10 cellular contexts compared by ENCODE assay signal in genomic region chr17:6507535-6507934, GRCh38. TPM values are rescaled to one million over a fixed set of nuclear protein-coding genes. Genes with fewer than 3 reads are reported as not detected.
A peak's percentile ranks its signal among the peaks of the same experiment; 100 is the strongest.
DNase-seq lines count a peak whose midpoint lies in the region; TF ChIP-seq lines count a peak whose summit lies in the region.
"Had no signal": no experiment of that assay in that cellular context is flagged by ENCODE, and none has a peak within 500 bp of the region (broad histone marks: within the 10 kb centered on the region; RNA-seq: fewer than 3 reads in every experiment).

No MANE protein-coding gene starts in this region.

- peak overlapping the region; percentile 69 for H3K4me3 Mint-ChIP-seq in HFFc6
- H3K4me3 Mint-ChIP-seq: T-helper 17 cell had no signal

- peaks cover 7% of the 10 kb centered on the region for H3K27me3 Mint-ChIP-seq in HFFc6 (ENCODE audit: insufficient read depth)

- H3K9me3 Mint-ChIP-seq in HFFc6 = no peaks in the 10 kb centered on the region

- H3K4me1 Mint-ChIP-seq in HFFc6 (ENCODE audit: low read depth) = peaks cover 7% of the 10 kb centered on the region

- TF ChIP-seq CTCF in HFFc6 (IDR thresholded peaks at IDR 0.05) = no peak

- peak overlapping the region; percentile 67; the same call in 1 of the 2 replicates for H3K27ac Mint-ChIP-seq in HFFc6
- H3K27ac Mint-ChIP-seq: T-helper 17 cell had no signal

- no peaks in the 10 kb centered on the region for H3K36me3 Mint-ChIP-seq in HFFc6 (ENCODE audit: low read depth)

- DNase-seq in HFFc6 (peak; percentile 87), amniotic stem cell (lab: John Stamatoyannopoulos, UW) (peak; percentile 61), glomerular visceral epithelial cell (ENCODE audit: extremely low spot score) (peak; percentile 83), stromal cell of bone marrow (ENCODE audit: low read depth) (peak; percentile 87), SHP77 treated with DMSO at 0.1 percent for 48 hours (lab: John Stamatoyannopoulos, UW) (no peak), NCI-H1092 (lab: John Stamatoyannopoulos, UW) (no peak), midbrain (lab: John Stamatoyannopoulos, UW) (no peak)
- DNase-seq: activated T-cell treated with anti-CD3 and anti-CD28 coated beads, Interleukin-2, amount 50 U/mL, for 48 hours; NCI-H1930; T-helper 17 cell had no signal

RNA-seq across cellular contexts. Expression of gene PITPNM3, which starts 48.8 kb away (rescaled TPM):
- 1 to 10 TPM in 4 of 6 experiments, under 1 TPM in 2; 0.94 to 1.1 (median 1.0) TPM for total RNA-seq in HFFc6 (2021; fragmentation: NEBNext Ultra II Directional; extraction: Animal tissue kit (Norgen Biotek cat#: 25700))

Comparison
In these comparisons a context has a peak if more than half of its experiments do, and no peak if none do; other contexts are left out.
1. DNase-seq: peak in HFFc6 (single experiment), amniotic stem cell (single experiment), glomerular visceral epithelial cell (single experiment) and stromal cell of bone marrow (single experiment); none in SHP77 treated with DMSO at 0.1 percent for 48 hours (single experiment), NCI-H1092 (single experiment) and midbrain (single experiment).